ENCODE assay signal across 1 cellular context in the genomic region with DNA sequence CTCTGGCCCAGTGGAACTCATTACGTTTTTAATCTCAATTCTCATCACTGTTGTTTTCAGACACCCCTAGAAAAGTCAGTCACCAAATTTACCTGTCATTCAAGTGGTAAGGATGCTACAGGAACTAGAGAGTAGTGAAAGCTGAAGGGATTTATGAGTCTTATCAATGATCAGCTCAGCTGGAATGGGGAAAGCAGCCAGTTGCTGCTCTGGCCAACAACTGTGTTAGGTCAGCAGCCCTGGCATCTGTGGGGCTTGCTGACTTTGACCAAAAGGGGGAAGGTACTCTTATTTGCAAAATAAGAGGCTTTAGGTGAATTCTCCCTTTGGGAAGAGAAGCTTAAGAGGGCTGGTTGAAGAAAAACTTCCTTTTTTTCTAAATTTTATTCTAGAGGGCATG.
TF ChIP-seq lines count a peak whose summit lies in the region.

No MANE protein-coding gene starts in this region.

TF ChIP-seq in K562, 482 proteins besides CTCF, POLR2A, EP300 and RAD21:
- TF ChIP-seq, protein P1, sequence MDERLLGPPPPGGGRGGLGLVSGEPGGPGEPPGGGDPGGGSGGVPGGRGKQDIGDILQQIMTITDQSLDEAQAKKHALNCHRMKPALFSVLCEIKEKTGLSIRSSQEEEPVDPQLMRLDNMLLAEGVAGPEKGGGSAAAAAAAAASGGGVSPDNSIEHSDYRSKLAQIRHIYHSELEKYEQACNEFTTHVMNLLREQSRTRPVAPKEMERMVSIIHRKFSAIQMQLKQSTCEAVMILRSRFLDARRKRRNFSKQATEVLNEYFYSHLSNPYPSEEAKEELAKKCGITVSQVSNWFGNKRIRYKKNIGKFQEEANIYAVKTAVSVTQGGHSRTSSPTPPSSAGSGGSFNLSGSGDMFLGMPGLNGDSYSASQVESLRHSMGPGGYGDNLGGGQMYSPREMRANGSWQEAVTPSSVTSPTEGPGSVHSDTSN (CRISPR knock-in tag; IDR thresholded peaks at IDR 0.05; ENCODE audit: low read depth), result no peak
- TF ChIP-seq, protein P1 (tag; conservative IDR thresholded peaks at IDR 0.05; ENCODE audit: low read depth), result peak; percentile 38; the same call in 1 of the 2 replicates
- no peak for TF ChIP-seq TCF3 (CRISPR knock-in tag; IDR thresholded peaks at IDR 0.05)
TF ChIP-seq in K562: peak in this region for 1.
